Comparison of ENCODE assay signal across 23 cellular contexts in the genomic region with DNA sequence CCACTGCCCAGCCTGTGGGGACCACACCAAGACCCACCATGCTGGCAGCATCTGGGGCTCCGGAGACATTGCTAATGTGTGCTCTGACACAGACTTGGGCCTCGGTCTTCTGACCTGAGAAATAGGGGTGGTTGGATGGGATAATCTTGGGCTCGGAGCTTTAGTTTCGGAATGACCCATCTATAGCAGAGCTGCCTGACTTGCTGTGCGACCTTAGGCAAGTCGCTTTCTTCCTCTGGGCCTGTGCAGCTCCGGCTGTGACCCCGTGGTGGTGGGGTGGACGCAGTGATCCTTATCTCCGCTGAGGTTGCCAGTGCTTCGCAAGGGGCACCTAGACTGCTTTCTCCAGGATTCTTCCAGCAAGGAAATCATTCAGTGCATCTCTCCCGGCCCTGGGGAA. TPM values are rescaled to one million over a fixed set of nuclear protein-coding genes. Genes with fewer than 3 reads are reported as not detected.
DNase-seq lines count a peak whose midpoint lies in the region; ATAC-seq, FAIRE-seq and TF ChIP-seq lines count a peak whose summit lies in the region.
"Had no signal": no experiment of that assay in that cellular context is flagged by ENCODE, and none has a peak within 500 bp of the region (broad histone marks: within the 10 kb centered on the region; RNA-seq: fewer than 3 reads in every experiment).

No MANE protein-coding gene starts in this region.

- BruUV-seq in HepG2 (replicated peaks; lab: Mats Ljungman, UMichigan), result no TSS peak

- H2AK5ac ChIP-seq in trophoblast cell (ENCODE audit: low read length), result peak overlapping the region; percentile 92

- H3K14ac ChIP-seq in trophoblast cell (ENCODE audit: low read length), result peak overlapping the region; percentile 67

- H3K4me2 ChIP-seq in HepG2 (ENCODE audit: low read depth, low read length), result peak overlapping the region; percentile 10; the same call in 1 of the 2 replicates
- H3K4me2 ChIP-seq in trophoblast cell (ENCODE audit: low read length), result no peak overlapping the region
- H3K4me2 ChIP-seq in smooth muscle cell, result no peak overlapping the region

- H3K18ac ChIP-seq in trophoblast cell (ENCODE audit: low read length), result peak overlapping the region; percentile 76

- TF ChIP-seq POLR2A in HepG2 (IDR thresholded peaks at IDR 0.05; ENCODE audit: insufficient read depth in 1 of 2, low read depth in 2 of 2, low read length in 2 of 2) (no peak), right lobe of liver (IDR thresholded peaks at IDR 0.05) (no peak)

- H3K9ac ChIP-seq in HepG2 (ENCODE audit: insufficient read depth, low read depth, low read length) (no peak overlapping the region), trophoblast cell (ENCODE audit: low read length) (no peak overlapping the region), smooth muscle cell (ENCODE audit: low read depth) (no peak overlapping the region)

- in situ Hi-C loops in HepG2 (cut with HindIII; ENCODE audit: extremely low pct_ligation_motif_present, low pct_unique_long_range_greater_than_20kb), result no loop called here

- TF ChIP-seq EP300 in HepG2 (IDR thresholded peaks at IDR 0.05; ENCODE audit: low read depth in 2 of 2, low read length in 2 of 2) (no peak), HepG2 (CRISPR knock-in tag; IDR thresholded peaks at IDR 0.05; ENCODE audit: borderline replicate concordance) (no peak)

- intact Hi-C loops in HepG2 (cut with micrococcal nuclease; ENCODE audit: unreplicated experiment), result no loop called here
- intact Hi-C loops in right lobe of liver (cut with DNase I), result no loop called here

- no peak overlapping the region for H3K23ac ChIP-seq in trophoblast cell (ENCODE audit: low read length)

- H2AFZ ChIP-seq in HepG2 (ENCODE audit: low read length), result no peak overlapping the region
- H2AFZ ChIP-seq in trophoblast cell (ENCODE audit: insufficient read depth, low read length, poor library complexity), result peak overlapping the region; percentile 40
- H2AFZ ChIP-seq in smooth muscle cell (ENCODE audit: low read depth), result no peak overlapping the region

- TF ChIP-seq RAD21 in HepG2 (CRISPR knock-in tag; IDR thresholded peaks at IDR 0.05), result no peak

- H3K27me3 ChIP-seq in HepG2 (ENCODE audit: control insufficient read depth in 1 of 2, insufficient read depth in 2 of 2, low read length in 2 of 2), result peaks cover 11 to 59% of the 10 kb centered on the region in 2 experiments; a peak in 4 of 5 replicates
- H3K27me3 ChIP-seq in right lobe of liver, result no peaks in the 10 kb centered on the region
- no peaks in the 10 kb centered on the region for H3K27me3 ChIP-seq in trophoblast cell (ENCODE audit: insufficient read depth, low read length)
- H3K27me3 ChIP-seq in smooth muscle cell (ENCODE audit: low read depth), result no peaks in the 10 kb centered on the region
- H3K27me3 ChIP-seq: SJSA1 had no signal

- no peak overlapping the region for H3K4me3 ChIP-seq in HepG2 (replicated peaks in 1 of 3; ENCODE audit: insufficient read depth in 1 of 3, low read depth in 2 of 3, low read length in 3 of 3)
- H3K4me3 ChIP-seq in right lobe of liver, result no peak overlapping the region
- no peak overlapping the region for H3K4me3 ChIP-seq in trophoblast cell (ENCODE audit: low read depth, low read length)
- H3K4me3 ChIP-seq in smooth muscle cell, result no peak overlapping the region
- H3K4me3 ChIP-seq: SJSA1 had no signal

- H2BK120ac ChIP-seq in trophoblast cell (ENCODE audit: insufficient read depth, low read length, poor library complexity), result peak overlapping the region; percentile 47

- H4K12ac ChIP-seq in trophoblast cell (ENCODE audit: low read depth, low read length), result no peak overlapping the region

- POLR2A ChIA-PET in HepG2 (lab: Yijun Ruan, JAX), result interaction anchor here (1.4 kb wide), 1 partner anchor 9 kb away, joined by 3 read pairs; no protein-coding TSS in a partner anchor

- H3K4ac ChIP-seq in trophoblast cell (ENCODE audit: low read depth, low read length), result peak overlapping the region; percentile 28

- H3F3A ChIP-seq in smooth muscle cell (ENCODE audit: low read depth), result no peaks in the 10 kb centered on the region

- H3K79me2 ChIP-seq in HepG2 (ENCODE audit: insufficient read depth, low read length), result no peaks in the 10 kb centered on the region
- no peaks in the 10 kb centered on the region for H3K79me2 ChIP-seq in trophoblast cell (ENCODE audit: control insufficient read depth, insufficient read depth, low read length, poor library complexity)
- no peaks in the 10 kb centered on the region for H3K79me2 ChIP-seq in smooth muscle cell (ENCODE audit: low read depth)

- peaks cover 17% of the 10 kb centered on the region for H3K79me1 ChIP-seq in trophoblast cell (ENCODE audit: low read length)

- no peak for TF ChIP-seq CTCF in HepG2 (CRISPR knock-in tag; IDR thresholded peaks at IDR 0.05)
- TF ChIP-seq CTCF in right lobe of liver (IDR thresholded peaks at IDR 0.05), result no peak
- TF ChIP-seq CTCF in smooth muscle cell (IDR thresholded peaks at IDR 0.05; ENCODE audit: borderline replicate concordance, insufficient read depth, poor library complexity, severe bottlenecking), result no peak

- H2BK12ac ChIP-seq in trophoblast cell (ENCODE audit: low read length), result peak overlapping the region; percentile 62

- peak overlapping the region; percentile 58 for H2BK5ac ChIP-seq in trophoblast cell (ENCODE audit: low read depth, low read length, poor library complexity)

- H3K36me3 ChIP-seq in HepG2 (replicated peaks in 1 of 2; ENCODE audit: control insufficient read depth in 1 of 2, insufficient read depth in 2 of 2, low read length in 2 of 2) (no peaks in the 10 kb centered on the region), right lobe of liver (no peaks in the 10 kb centered on the region), trophoblast cell (ENCODE audit: control insufficient read depth in 1 of 2, insufficient read depth in 2 of 2, low read length in 2 of 2) (no peaks in the 10 kb centered on the region), smooth muscle cell (ENCODE audit: low read depth) (no peaks in the 10 kb centered on the region)
- H3K36me3 ChIP-seq: SJSA1 had no signal

- peak overlapping the region; percentile 33 for H4K8ac ChIP-seq in trophoblast cell (ENCODE audit: low read depth, low read length)

- DNase-seq in HepG2 (ENCODE audit: low spot score) (no peak), right lobe of liver (no peak), trophoblast cell (no peak), GM03348 (ENCODE audit: low spot score) (no peak), smooth muscle cell (lab: John Stamatoyannopoulos, UW; ENCODE audit: unreplicated experiment) (no peak)
- DNase-seq: AML-193; Caco-2; CD8-positive, alpha-beta T cell; GDM1; H7; KBM-7; MM.1S; NCI-H2029; NCI-H446 treated with DMSO at 0.1 percent for 48 hours; NCI-H526; NCI-H82; NK-92 treated with Interleukin-12 subunit alpha and Interleukin-12 subunit beta, amount 100 ng/mL, for 24 hours; PC-3; Right ventricle myocardium superior had no signal

- 22% methylated on average over 12 of the region's 12 CpGs for WGBS in HepG2 (ENCODE audit: low lambda C conversion rate)
- WGBS in right lobe of liver (ENCODE audit: insufficient coverage, low coverage, low lambda C conversion rate, missing lambda C conversion rate), result 96% methylated on average over 4 of the region's 12 CpGs
- no CpG with 5 or more reads among the region's 12 CpGs for WGBS in trophoblast cell (ENCODE audit: extremely low coverage, insufficient coverage, insufficient read length)
- WGBS in smooth muscle cell (ENCODE audit: low lambda C conversion rate), result 95% methylated on average over 12 of the region's 12 CpGs

- FAIRE-seq in HepG2 (lab: Jason Lieb, UNC), result no peak

- H3K9me3 ChIP-seq in HepG2 (ENCODE audit: low read length) (no peaks in the 10 kb centered on the region), right lobe of liver (no peaks in the 10 kb centered on the region), trophoblast cell (ENCODE audit: insufficient read depth, low read depth, low read length) (no peaks in the 10 kb centered on the region), smooth muscle cell (replicated peaks; ENCODE audit: low read depth) (no peaks in the 10 kb centered on the region)
- H3K9me3 ChIP-seq: Caco-2, SJSA1 had no signal

- peak overlapping the region; percentile 85 for H4K91ac ChIP-seq in trophoblast cell (ENCODE audit: low read depth, low read length)

- H4K20me1 ChIP-seq in HepG2 (ENCODE audit: insufficient read depth, low read length) (no peaks in the 10 kb centered on the region), smooth muscle cell (ENCODE audit: low read depth) (no peaks in the 10 kb centered on the region)

- no peak overlapping the region for H3K27ac ChIP-seq in HepG2 (ENCODE audit: extremely low read length, insufficient read depth, low read length)
- no peak overlapping the region for H3K27ac ChIP-seq in right lobe of liver
- H3K27ac ChIP-seq in trophoblast cell (ENCODE audit: low read depth, low read length), result peak overlapping the region; percentile 27
- H3K27ac ChIP-seq in smooth muscle cell (ENCODE audit: low read depth), result no peak overlapping the region
- H3K27ac ChIP-seq: C4-2B, SJSA1 had no signal

- CTCF ChIA-PET in HepG2 (lab: Yijun Ruan, JAX; ENCODE audit: low intra/inter-chr PET ratio, low total read pairs), result no interaction called here

- H3K4me1 ChIP-seq in HepG2 (ENCODE audit: insufficient read depth, low read length) (peaks cover 37% of the 10 kb centered on the region), right lobe of liver (no peaks in the 10 kb centered on the region), trophoblast cell (ENCODE audit: control insufficient read depth in 1 of 2, insufficient read depth in 2 of 2, low read length in 2 of 2) (peaks cover 11 to 17% of the 10 kb centered on the region in 2 experiments), smooth muscle cell (ENCODE audit: low read depth) (no peaks in the 10 kb centered on the region)
- H3K4me1 ChIP-seq: Caco-2 had no signal

- ATAC-seq in HepG2 (no peak), right lobe of liver (no peak), esophagus mucosa (peak; percentile 13), GM21717 (IDR thresholded peaks at IDR 0.05; ENCODE audit: unreplicated experiment) (no peak)
- ATAC-seq: CD8-positive, alpha-beta T cell; PC-3 had no signal

RNA-seq across cellular contexts. Expression of a gene that starts 43.7 kb away (rescaled TPM):
- total RNA-seq in HepG2 (2016; rRNA removed; fragmentation: Illumina TruSeq; extraction: Trizol) (12.1 and 18.5 TPM in 2 replicates), right lobe of liver (100 to 1,000 TPM; 130 to 182 (median 152) TPM), esophagus mucosa (59.8 TPM), smooth muscle cell (32.0 and 38.0 TPM in 2 replicates)
- 9.1 and 9.9 TPM in 2 replicates for total RNA-seq in HepG2 (2016; cell fraction: cytosol; rRNA removed; fragmentation: Illumina TruSeq; extraction: Trizol; ENCODE audit: low read depth)
- 11.0 and 17.4 TPM in 2 replicates for total RNA-seq in HepG2 (2016; cell fraction: insoluble cytoplasmic fraction; rRNA removed; fragmentation: Illumina TruSeq; extraction: Trizol)
- total RNA-seq in HepG2 (2016; cell fraction: membrane; rRNA removed; fragmentation: Illumina TruSeq; extraction: Trizol), result 19.9 and 21.0 TPM in 2 replicates
- total RNA-seq in HepG2 (2016; cell fraction: nucleus; rRNA removed; fragmentation: Illumina TruSeq; extraction: Trizol), result 8.1 and 9.8 TPM in 2 replicates
- polyA plus RNA-seq in HepG2 (2011; rRNA removed) (28.2 and 43.0 TPM in 2 replicates), smooth muscle cell (112 and 117 TPM in 2 replicates)
- polyA plus RNA-seq in HepG2 (2011; cell fraction: cytosol; rRNA removed), result 31.3 and 41.1 TPM in 2 replicates
- polyA plus RNA-seq in HepG2 (2011; cell fraction: nucleus; rRNA removed), result 47.8 and 49.8 TPM in 2 replicates
- polyA plus RNA-seq in HepG2 (2012), result 33.9 and 49.4 TPM in 2 replicates
- polyA plus RNA-seq in HepG2 (2016; cell fraction: cytosol; fragmentation: Illumina TruSeq; extraction: Trizol; ENCODE audit: low read depth), result 8.7 and 9.3 TPM in 2 replicates
- 24.7 and 26.6 TPM in 2 replicates for polyA plus RNA-seq in HepG2 (2016; cell fraction: insoluble cytoplasmic fraction; fragmentation: Illumina TruSeq; extraction: Trizol; ENCODE audit: low read depth)
- 16.8 and 19.0 TPM in 2 replicates for polyA plus RNA-seq in HepG2 (2016; cell fraction: membrane; fragmentation: Illumina TruSeq; extraction: Trizol; ENCODE audit: low read depth)
- 21.1 and 24.6 TPM in 2 replicates for polyA plus RNA-seq in HepG2 (2016; cell fraction: nucleus; fragmentation: Illumina TruSeq; extraction: Trizol; ENCODE audit: insufficient read depth, low read depth)
- polyA minus RNA-seq in HepG2 (2011; rRNA and poly(A)+ RNA removed; ENCODE audit: low replicate concordance), result 12.1 and 28.5 TPM in 2 replicates
- 56.9 and 63.6 TPM in 2 replicates for polyA minus RNA-seq in HepG2 (2011; cell fraction: cytosol; rRNA and poly(A)+ RNA removed)
- polyA minus RNA-seq in HepG2 (2011; cell fraction: nucleus; rRNA and poly(A)+ RNA removed), result 21.4 and 26.7 TPM in 2 replicates
- 167 and 177 TPM in 2 replicates for polyA plus RNA-seq in trophoblast cell (2013)
